Comparison of ENCODE assay signal across 9 cellular contexts in genomic region chr9:136326777-136327312, GRCh38. TPM values are rescaled to one million over a fixed set of nuclear protein-coding genes. Genes with fewer than 3 reads are reported as not detected.
DNase-seq lines count a peak whose midpoint lies in the region; FAIRE-seq and TF ChIP-seq lines count a peak whose summit lies in the region.
"Had no signal": no experiment of that assay in that cellular context is flagged by ENCODE, and none has a peak within 500 bp of the region (broad histone marks: within the 10 kb centered on the region; RNA-seq: fewer than 3 reads in every experiment).

No MANE protein-coding gene starts in this region.

- no peak for TF ChIP-seq POLR2A in erythroblast (IDR thresholded peaks at IDR 0.05; ENCODE audit: low read length)

- no peaks in the 10 kb centered on the region for H3K36me3 Mint-ChIP-seq in activated T-helper 2 cell treated with anti-CD3 and anti-CD28 coated beads, Interferon-gamma antibody, Interleukin-2, Interleukin-4, amounts not matched to agents 10 μg/mL and 5 μg/mL and 100 μg/mL, durations not matched to agents 14 hours and 24 hours and 36 hours (ENCODE audit: low read depth)
- no peaks in the 10 kb centered on the region for H3K36me3 Mint-ChIP-seq in stimulated activated naive CD8-positive, alpha-beta T cell treated with anti-CD3 and anti-CD28 coated beads, Interleukin-15, Interleukin-2, amounts not matched to agents 100 ng/mL and 50 ng/mL, for 24 hours (ENCODE audit: low read depth)

- H3K27ac ChIP-seq in HEK293 (ENCODE audit: extremely low read depth, low read depth, low read length) (peak overlapping the region; percentile 8; the same call in 1 of the 2 replicates), kidney (ENCODE audit: low read depth in 2 of 2, low read length in 2 of 2) (peak overlapping the region; percentile 32)

- intact Hi-C loops in activated T-helper 2 cell treated with anti-CD3 and anti-CD28 coated beads, Interferon-gamma antibody, Interleukin-2, Interleukin-4, amounts not matched to agents 10 μg/mL and 5 μg/mL and 100 μg/mL, durations not matched to agents 14 hours and 24 hours and 36 hours (cut with micrococcal nuclease): loop anchor here (10.0 kb wide), 1 partner anchor 78 kb away; the partner anchor contains the start of gene SNAPC4
- intact Hi-C loops in kidney (cut with DNase I): no loop called here

- peak overlapping the region; percentile 15 for H3K4me3 ChIP-seq in HEK293 (ENCODE audit: low read depth, low read length)
- H3K4me3 ChIP-seq in kidney (ENCODE audit: low read length in 2 of 2): no peak overlapping the region

- H3K9me3 ChIP-seq in HEK293 (ENCODE audit: control insufficient read depth, insufficient read depth, low read depth, low read length) (no peaks in the 10 kb centered on the region), kidney (ENCODE audit: control insufficient read depth in 1 of 2, low read length in 2 of 2) (no peaks in the 10 kb centered on the region)

- H3K9me3 Mint-ChIP-seq in activated T-helper 2 cell treated with anti-CD3 and anti-CD28 coated beads, Interferon-gamma antibody, Interleukin-2, Interleukin-4, amounts not matched to agents 10 μg/mL and 5 μg/mL and 100 μg/mL, durations not matched to agents 14 hours and 24 hours and 36 hours: no peaks in the 10 kb centered on the region
- no peaks in the 10 kb centered on the region for H3K9me3 Mint-ChIP-seq in stimulated activated naive CD8-positive, alpha-beta T cell treated with anti-CD3 and anti-CD28 coated beads, Interleukin-15, Interleukin-2, amounts not matched to agents 100 ng/mL and 50 ng/mL, for 24 hours

- TF ChIP-seq CTCF in HEK293 (tag by site-specific recombination; IDR thresholded peaks at IDR 0.05): no peak
- TF ChIP-seq CTCF in kidney (IDR thresholded peaks at IDR 0.05; ENCODE audit: borderline replicate concordance, extremely low read depth, insufficient read depth): no peak

- peaks cover 5% of the 10 kb centered on the region for H3K4me1 Mint-ChIP-seq in activated T-helper 2 cell treated with anti-CD3 and anti-CD28 coated beads, Interferon-gamma antibody, Interleukin-2, Interleukin-4, amounts not matched to agents 10 μg/mL and 5 μg/mL and 100 μg/mL, durations not matched to agents 14 hours and 24 hours and 36 hours (ENCODE audit: low read depth)
- H3K4me1 Mint-ChIP-seq in stimulated activated naive CD8-positive, alpha-beta T cell treated with anti-CD3 and anti-CD28 coated beads, Interleukin-15, Interleukin-2, amounts not matched to agents 100 ng/mL and 50 ng/mL, for 24 hours (ENCODE audit: low read depth): no peaks in the 10 kb centered on the region

- no peaks in the 10 kb centered on the region for H3K27me3 Mint-ChIP-seq in activated T-helper 2 cell treated with anti-CD3 and anti-CD28 coated beads, Interferon-gamma antibody, Interleukin-2, Interleukin-4, amounts not matched to agents 10 μg/mL and 5 μg/mL and 100 μg/mL, durations not matched to agents 14 hours and 24 hours and 36 hours (ENCODE audit: low read depth)
- H3K27me3 Mint-ChIP-seq in stimulated activated naive CD8-positive, alpha-beta T cell treated with anti-CD3 and anti-CD28 coated beads, Interleukin-15, Interleukin-2, amounts not matched to agents 100 ng/mL and 50 ng/mL, for 24 hours: no peaks in the 10 kb centered on the region

- H3K4me1 ChIP-seq in HEK293 (ENCODE audit: control insufficient read depth, insufficient read depth, low read length) (peaks cover 8% of the 10 kb centered on the region), kidney (ENCODE audit: control insufficient read depth in 1 of 2, insufficient read depth in 1 of 2, low read depth in 1 of 2, low read length in 2 of 2) (peaks cover 0 to 13% of the 10 kb centered on the region in 2 donors)

- no peak for DNase-seq in activated T-helper 2 cell treated with anti-CD3 and anti-CD28 coated beads, Interferon-gamma antibody, Interleukin-2, Interleukin-4, amounts not matched to agents 10 μg/mL and 5 μg/mL and 100 μg/mL, durations not matched to agents 14 hours and 24 hours and 36 hours (ENCODE audit: low spot score)
- peak; percentile 78 for DNase-seq in kidney
- no peak for DNase-seq in erythroblast (lab: John Stamatoyannopoulos, UW)
- no peak for DNase-seq in NCI-H1694 treated with DMSO at 0.1 percent for 48 hours (lab: John Stamatoyannopoulos, UW)
- DNase-seq in NCI-H1930 (lab: John Stamatoyannopoulos, UW): no peak
- DNase-seq in COR-L47 (lab: John Stamatoyannopoulos, UW): no peak

- H3K36me3 ChIP-seq in HEK293 (ENCODE audit: control insufficient read depth in 2 of 2, insufficient read depth in 1 of 2, low read length in 2 of 2) (peaks cover 0 to 4% of the 10 kb centered on the region in 2 experiments; a peak in 1 of 3 replicates), kidney (ENCODE audit: control insufficient read depth in 1 of 2, insufficient read depth in 2 of 2, low read length in 2 of 2) (no peaks in the 10 kb centered on the region)

- CTCF ChIA-PET in HEK293 (lab: Yijun Ruan, JAX): interaction anchor here (1.0 to 1.5 kb wide), 3 partner anchors 12 to 127 kb away, joined by 3 to 7 read pairs (median 3); no protein-coding TSS in a partner anchor

- peak overlapping the region; percentile 55 for H3K27ac Mint-ChIP-seq in activated T-helper 2 cell treated with anti-CD3 and anti-CD28 coated beads, Interferon-gamma antibody, Interleukin-2, Interleukin-4, amounts not matched to agents 10 μg/mL and 5 μg/mL and 100 μg/mL, durations not matched to agents 14 hours and 24 hours and 36 hours
- no peak overlapping the region for H3K27ac Mint-ChIP-seq in stimulated activated naive CD8-positive, alpha-beta T cell treated with anti-CD3 and anti-CD28 coated beads, Interleukin-15, Interleukin-2, amounts not matched to agents 100 ng/mL and 50 ng/mL, for 24 hours

- POLR2A ChIA-PET in HEK293 (lab: Yijun Ruan, JAX): interaction anchor here (1.1 to 1.4 kb wide), 2 partner anchors 9 to 36 kb away, joined by 3 to 15 read pairs; partner anchors contain the start of gene DNLZ

- no peak for FAIRE-seq in kidney (lab: Jason Lieb, UNC)

- peak overlapping the region in 1 of 2 donors; percentile 12 for H3K9ac ChIP-seq in kidney (ENCODE audit: low read length in 2 of 2)

- peak overlapping the region; percentile 69 for H3K4me3 Mint-ChIP-seq in activated T-helper 2 cell treated with anti-CD3 and anti-CD28 coated beads, Interferon-gamma antibody, Interleukin-2, Interleukin-4, amounts not matched to agents 10 μg/mL and 5 μg/mL and 100 μg/mL, durations not matched to agents 14 hours and 24 hours and 36 hours (ENCODE audit: low read depth)
- peak overlapping the region; percentile 53 for H3K4me3 Mint-ChIP-seq in stimulated activated naive CD8-positive, alpha-beta T cell treated with anti-CD3 and anti-CD28 coated beads, Interleukin-15, Interleukin-2, amounts not matched to agents 100 ng/mL and 50 ng/mL, for 24 hours

TF ChIP-seq in HEK293, 187 proteins besides CTCF, POLR2A, EP300 and RAD21 (continues in another document):
- TF ChIP-seq ZNF423 (tag by site-specific recombination; IDR thresholded peaks at IDR 0.05) (peak; percentile 68), ZNF214 (tag by site-specific recombination; IDR thresholded peaks at IDR 0.05; ENCODE audit: borderline replicate concordance) (no peak), ZXDB (tag by site-specific recombination; IDR thresholded peaks at IDR 0.05) (0 out of 2 replicates have a peak, but pooled peaks have one; percentile 23), ZNF112 (tag by site-specific recombination; IDR thresholded peaks at IDR 0.05) (no peak), SCRT1 (tag by site-specific recombination; IDR thresholded peaks at IDR 0.05; ENCODE audit: borderline replicate concordance) (no peak), ZNF510 (tag by site-specific recombination; IDR thresholded peaks at IDR 0.05; ENCODE audit: insufficient replicate concordance) (no peak), ZNF600 (tag by site-specific recombination; IDR thresholded peaks at IDR 0.05) (no peak), ZNF354C (tag by site-specific recombination; IDR thresholded peaks at IDR 0.05; ENCODE audit: borderline replicate concordance, low read depth) (no peak), SP3 (tag by site-specific recombination; IDR thresholded peaks at IDR 0.05) (peak; percentile 36; the same call in 1 of the 2 replicates), KLF9 (tag by site-specific recombination; IDR thresholded peaks at IDR 0.05; ENCODE audit: low read depth) (peak; percentile 33; the same call in 1 of the 2 replicates), ZNF785 (tag by site-specific recombination; IDR thresholded peaks at IDR 0.05) (no peak), ZNF18 (tag by site-specific recombination; IDR thresholded peaks at IDR 0.05) (no peak)

RNA-seq across cellular contexts. Expression of gene GPSM1, which starts 0.5 kb away (rescaled TPM):
- 24.5 and 25.8 TPM in 2 replicates for total RNA-seq in activated T-helper 2 cell treated with anti-CD3 and anti-CD28 coated beads, Interferon-gamma antibody, Interleukin-2, Interleukin-4, amounts not matched to agents 10 μg/mL and 5 μg/mL and 100 μg/mL, durations not matched to agents 14 hours and 24 hours and 36 hours
- total RNA-seq in kidney: 11.6 TPM
- polyA plus RNA-seq in kidney (ENCODE audit: insufficient read depth, low read depth, low replicate concordance): 11.9 TPM

RNA-seq across cellular contexts. Expression of gene CCDC187, which starts 23.0 kb away (rescaled TPM):
- total RNA-seq in activated T-helper 2 cell treated with anti-CD3 and anti-CD28 coated beads, Interferon-gamma antibody, Interleukin-2, Interleukin-4, amounts not matched to agents 10 μg/mL and 5 μg/mL and 100 μg/mL, durations not matched to agents 14 hours and 24 hours and 36 hours: 0.02 TPM in 1 of 2 replicates, not detected in the other
- total RNA-seq in kidney: 2.3 TPM
- 0.84 TPM for polyA plus RNA-seq in kidney (ENCODE audit: insufficient read depth, low read depth, low replicate concordance)
- total RNA-seq: myocyte had no signal

RNA-seq across cellular contexts. Expression of gene DNLZ, which starts 36.7 kb away (rescaled TPM):
- 25.4 and 31.0 TPM in 2 replicates for total RNA-seq in activated T-helper 2 cell treated with anti-CD3 and anti-CD28 coated beads, Interferon-gamma antibody, Interleukin-2, Interleukin-4, amounts not matched to agents 10 μg/mL and 5 μg/mL and 100 μg/mL, durations not matched to agents 14 hours and 24 hours and 36 hours
- total RNA-seq in kidney: 22.1 TPM
- polyA plus RNA-seq in kidney (ENCODE audit: insufficient read depth, low read depth, low replicate concordance): 30.4 TPM

RNA-seq across cellular contexts. Expression of gene CARD9, which starts 46.6 kb away (rescaled TPM):
- 16.2 and 17.6 TPM in 2 replicates for total RNA-seq in activated T-helper 2 cell treated with anti-CD3 and anti-CD28 coated beads, Interferon-gamma antibody, Interleukin-2, Interleukin-4, amounts not matched to agents 10 μg/mL and 5 μg/mL and 100 μg/mL, durations not matched to agents 14 hours and 24 hours and 36 hours
- 7.0 TPM for total RNA-seq in kidney
- 1.5 TPM for polyA plus RNA-seq in kidney (ENCODE audit: insufficient read depth, low read depth, low replicate concordance)
